26 cellular contexts compared by ENCODE assay signal in genomic region chr12:75065482-75065881, GRCh38.
"Had no signal": no experiment of that assay in that cellular context is flagged by ENCODE, and none has a peak within 500 bp of the region (broad histone marks: within the 10 kb centered on the region; RNA-seq: fewer than 3 reads in every experiment).

No MANE protein-coding gene starts in this region.

- H3K79me2 ChIP-seq: hepatocyte had no signal

- H2AFZ ChIP-seq: hepatocyte had no signal

- H3K27me3 Mint-ChIP-seq: dendritic cell treated with granulocyte-macrophage colony-stimulating factor and Interleukin-4, amounts not matched to agents 40 ng/mL and 50 ng/mL, for 4 days; effector memory CD8-positive, alpha-beta T cell had no signal

- H3K9me3 ChIP-seq: colonic mucosa, esophagus muscularis mucosa, esophagus squamous epithelium, gastrocnemius medialis, gastroesophageal sphincter, heart left ventricle, heart right ventricle had no signal

- H3K4me1 ChIP-seq: colonic mucosa, esophagus muscularis mucosa, esophagus squamous epithelium, foreskin keratinocyte, gastrocnemius medialis, gastroesophageal sphincter, heart left ventricle, heart right ventricle had no signal

- H3K4me3 ChIP-seq: colonic mucosa, coronary artery, dorsolateral prefrontal cortex, esophagus muscularis mucosa, esophagus squamous epithelium, gastrocnemius medialis, gastroesophageal sphincter, heart left ventricle, heart right ventricle, hepatocyte had no signal

- H3K27ac ChIP-seq: colonic mucosa, coronary artery, dorsolateral prefrontal cortex, epithelial cell of prostate, esophagus muscularis mucosa, esophagus squamous epithelium, foreskin keratinocyte, gastrocnemius medialis, gastroesophageal sphincter, heart left ventricle, heart right ventricle, hepatocyte had no signal

- ATAC-seq: effector memory CD8-positive, alpha-beta T cell; foreskin keratinocyte; gastrocnemius medialis; gastroesophageal sphincter; heart left ventricle; heart right ventricle had no signal

- H3K4me2 ChIP-seq: hepatocyte had no signal

- H3K36me3 ChIP-seq: colonic mucosa, esophagus muscularis mucosa, esophagus squamous epithelium, gastrocnemius medialis, gastroesophageal sphincter, heart left ventricle, heart right ventricle had no signal

- H3K27ac Mint-ChIP-seq: dendritic cell treated with granulocyte-macrophage colony-stimulating factor and Interleukin-4, amounts not matched to agents 40 ng/mL and 50 ng/mL, for 4 days; effector memory CD8-positive, alpha-beta T cell; endodermal cell had no signal

- H3K4me3 Mint-ChIP-seq: dendritic cell treated with granulocyte-macrophage colony-stimulating factor and Interleukin-4, amounts not matched to agents 40 ng/mL and 50 ng/mL, for 4 days; effector memory CD8-positive, alpha-beta T cell; endodermal cell had no signal

- DNase-seq: colonic mucosa; cortex of kidney; dermis blood vessel endothelial cell; dorsolateral prefrontal cortex; effector CD4-positive, alpha-beta T cell; effector CD8-positive, alpha-beta T cell; effector memory CD4-positive, alpha-beta T cell; effector memory CD8-positive, alpha-beta T cell; endodermal cell; esophagus squamous epithelium; foreskin fibroblast; foreskin keratinocyte; foreskin melanocyte; gastrocnemius medialis; glutamatergic neuron; head of caudate nucleus; heart left ventricle; heart right ventricle had no signal

- H3K9me3 Mint-ChIP-seq: dendritic cell treated with granulocyte-macrophage colony-stimulating factor and Interleukin-4, amounts not matched to agents 40 ng/mL and 50 ng/mL, for 4 days; endodermal cell had no signal

- H3K27me3 ChIP-seq: colonic mucosa, dorsolateral prefrontal cortex, esophagus muscularis mucosa, esophagus squamous epithelium, foreskin keratinocyte, gastrocnemius medialis, gastroesophageal sphincter, heart left ventricle, heart right ventricle, hepatocyte had no signal

- H3K4me1 Mint-ChIP-seq: endodermal cell had no signal

- FAIRE-seq: endometrium, endothelial cell of umbilical vein had no signal
